ENCODE assay signal across 8 cellular contexts in genomic region chr16:67562918-67563707, GRCh38. TPM values are rescaled to one million over a fixed set of nuclear protein-coding genes. Genes with fewer than 3 reads are reported as not detected.
A peak's percentile ranks its signal among the peaks of the same experiment; 100 is the strongest.
DNase-seq lines count a peak whose midpoint lies in the region; ATAC-seq and TF ChIP-seq lines count a peak whose summit lies in the region.

No MANE protein-coding gene starts in this region.

- no peaks in the 10 kb centered on the region for H3K27me3 ChIP-seq in Peyer's patch

- ATAC-seq in GM18858 (IDR thresholded peaks at IDR 0.05; ENCODE audit: unreplicated experiment) (peak; percentile 14), HG03108 (IDR thresholded peaks at IDR 0.05; ENCODE audit: unreplicated experiment) (peak; percentile 1)

- H3K4me1 ChIP-seq in Peyer's patch, result peaks cover 0 to 17% (median 7%) of the 10 kb centered on the region in 4 donors

- DNase-seq in AG10803 (ENCODE audit: low read depth), result peak; percentile 54
- DNase-seq in Peyer's patch, result peak; percentile 59 to 82 (median 81)
- peak; percentile 25 to 57 (median 44) for DNase-seq in activated naive CD4-positive, alpha-beta T cell (lab: John Stamatoyannopoulos, UW)
- peak; percentile 48 for DNase-seq in germinal center (ENCODE audit: low spot score)
- DNase-seq in occipital lobe (lab: John Stamatoyannopoulos, UW), result peak; percentile 38
- no peak for DNase-seq in type B pancreatic cell (ENCODE audit: extremely low spot score, unreplicated experiment)

- H3K9me3 ChIP-seq in Peyer's patch, result no peaks in the 10 kb centered on the region

- no peaks in the 10 kb centered on the region for H3K36me3 ChIP-seq in Peyer's patch

- peak overlapping the region; percentile 97 to 100 (median 100) for H3K27ac ChIP-seq in Peyer's patch

- H3K4me3 ChIP-seq in AG10803 (ENCODE audit: low read length) (peak overlapping the region; percentile 64), Peyer's patch (peak overlapping the region; percentile 64 to 99 (median 89))

- H3K9me3 Mint-ChIP-seq in type B pancreatic cell, result no peaks in the 10 kb centered on the region

- H3K4me3 Mint-ChIP-seq in type B pancreatic cell, result peak overlapping the region; percentile 93

- TF ChIP-seq CTCF in AG10803 (conservative IDR thresholded peaks at IDR 0.05; ENCODE audit: low read length) (no peak; the same call in 1 of the 2 replicates), Peyer's patch (IDR thresholded peaks at IDR 0.05) (peak in 3 of 6 experiments; percentile 6 to 37 (median 20)), type B pancreatic cell (conservative IDR thresholded peaks at IDR 0.05) (peak; percentile 36)

- H3K36me3 Mint-ChIP-seq in type B pancreatic cell, result no peaks in the 10 kb centered on the region

- H3K27ac Mint-ChIP-seq in type B pancreatic cell, result peak overlapping the region; percentile 96

- H3K4me1 Mint-ChIP-seq in type B pancreatic cell (ENCODE audit: unreplicated experiment), result peaks cover 24% of the 10 kb centered on the region

- no peaks in the 10 kb centered on the region for H3K27me3 Mint-ChIP-seq in type B pancreatic cell

- TF ChIP-seq POLR2A in Peyer's patch (IDR thresholded peaks at IDR 0.05), result no peak

RNA-seq across cellular contexts. Expression of gene CTCF, which starts 0.8 kb away (rescaled TPM):
- total RNA-seq in Peyer's patch, result 10 to 100 TPM; 35.3 to 59.4 (median 42.7) TPM
- total RNA-seq in occipital lobe, result 54.0 TPM
- 48.4 and 57.8 TPM in 2 replicates for total RNA-seq in type B pancreatic cell (ENCODE audit: low replicate concordance)

RNA-seq across cellular contexts. Expression of gene RIPOR1, which starts 34.5 kb away (rescaled TPM):
- 10 to 100 TPM; 10.5 to 70.1 (median 42.5) TPM for total RNA-seq in Peyer's patch
- 26.2 TPM for total RNA-seq in occipital lobe
- total RNA-seq in type B pancreatic cell (ENCODE audit: low replicate concordance), result 38.5 and 43.1 TPM in 2 replicates
